ENCODE assay signal across 27 cellular contexts in the genomic region with DNA sequence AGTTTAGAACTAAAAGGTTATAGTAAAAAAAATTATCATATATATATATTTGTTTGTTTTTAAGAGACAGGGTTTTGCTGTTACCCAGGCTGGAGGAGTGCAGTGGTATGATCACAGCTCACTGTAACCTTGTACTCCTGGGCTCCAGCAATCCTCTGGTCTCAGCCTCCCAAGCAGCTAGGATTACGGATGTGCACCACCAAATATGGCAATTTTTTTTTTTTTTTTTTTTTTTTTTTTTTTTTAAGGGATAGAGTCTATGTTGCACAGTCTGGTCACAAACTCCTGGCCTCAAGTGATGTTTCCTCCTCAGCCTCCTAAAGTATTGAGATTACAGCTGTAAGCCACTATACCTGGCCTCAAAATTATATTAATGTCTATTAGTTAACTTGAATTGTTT.
"Had no signal": no experiment of that assay in that cellular context is flagged by ENCODE, and none has a peak within 500 bp of the region (broad histone marks: within the 10 kb centered on the region; RNA-seq: fewer than 3 reads in every experiment).

No MANE protein-coding gene starts in this region.

- H3K27ac Mint-ChIP-seq: dendritic cell treated with granulocyte-macrophage colony-stimulating factor and Interleukin-4, amounts not matched to agents 40 ng/mL and 50 ng/mL, for 4 days; effector memory CD8-positive, alpha-beta T cell; endodermal cell; mesothelial cell of epicardium; naive thymus-derived CD4-positive, alpha-beta T cell had no signal

- H3K4me1 Mint-ChIP-seq: endodermal cell, mesothelial cell of epicardium had no signal

- H3K27me3 ChIP-seq: colonic mucosa, esophagus squamous epithelium, gastroesophageal sphincter, heart left ventricle, hepatocyte, left lung had no signal

- H3K4me2 ChIP-seq: hepatocyte had no signal

- H3K4me1 ChIP-seq: colonic mucosa, left lung had no signal

- H3K27me3 Mint-ChIP-seq: dendritic cell treated with granulocyte-macrophage colony-stimulating factor and Interleukin-4, amounts not matched to agents 40 ng/mL and 50 ng/mL, for 4 days; effector memory CD8-positive, alpha-beta T cell; naive thymus-derived CD4-positive, alpha-beta T cell had no signal

- H3K4me3 Mint-ChIP-seq: dendritic cell treated with granulocyte-macrophage colony-stimulating factor and Interleukin-4, amounts not matched to agents 40 ng/mL and 50 ng/mL, for 4 days; effector memory CD8-positive, alpha-beta T cell; endodermal cell; mesothelial cell of epicardium; naive thymus-derived CD4-positive, alpha-beta T cell had no signal

- H3K79me2 ChIP-seq: hepatocyte had no signal

- H3K4me3 ChIP-seq: colonic mucosa, esophagus squamous epithelium, gastroesophageal sphincter, heart left ventricle, hepatocyte, left lung, lower lobe of right lung, mucosa of descending colon had no signal

- FAIRE-seq: endometrium, islet of Langerhans, keratinocyte had no signal

- ATAC-seq: effector memory CD8-positive, alpha-beta T cell; esophagus mucosa; gastroesophageal sphincter; heart left ventricle; left cardiac atrium; left lung; left ventricle myocardium superior; lower lobe of right lung; mucosa of descending colon; naive thymus-derived CD4-positive, alpha-beta T cell had no signal

- H3K9me3 ChIP-seq: colonic mucosa, esophagus squamous epithelium, gastroesophageal sphincter, heart left ventricle, left lung, lower lobe of right lung, mucosa of descending colon had no signal

- H3K9me3 Mint-ChIP-seq: dendritic cell treated with granulocyte-macrophage colony-stimulating factor and Interleukin-4, amounts not matched to agents 40 ng/mL and 50 ng/mL, for 4 days; effector memory CD8-positive, alpha-beta T cell; endodermal cell; mesothelial cell of epicardium; naive thymus-derived CD4-positive, alpha-beta T cell had no signal

- H2AFZ ChIP-seq: hepatocyte had no signal

- H3K27ac ChIP-seq: colonic mucosa, epithelial cell of prostate, esophagus squamous epithelium, gastroesophageal sphincter, heart left ventricle, hepatocyte, left lung, lower lobe of right lung had no signal

- DNase-seq: colonic mucosa; cortex of kidney; effector CD8-positive, alpha-beta T cell; effector memory CD8-positive, alpha-beta T cell; endodermal cell; erythroblast; esophagus squamous epithelium; foreskin fibroblast; foreskin melanocyte; heart left ventricle; hypothalamus; left cardiac atrium; left lung; left ventricle myocardium superior; lower lobe of right lung; mesenchymal stem cell; mucosa of descending colon; naive thymus-derived CD4-positive, alpha-beta T cell had no signal
